12 cellular contexts compared by ENCODE assay signal in the genomic region with DNA sequence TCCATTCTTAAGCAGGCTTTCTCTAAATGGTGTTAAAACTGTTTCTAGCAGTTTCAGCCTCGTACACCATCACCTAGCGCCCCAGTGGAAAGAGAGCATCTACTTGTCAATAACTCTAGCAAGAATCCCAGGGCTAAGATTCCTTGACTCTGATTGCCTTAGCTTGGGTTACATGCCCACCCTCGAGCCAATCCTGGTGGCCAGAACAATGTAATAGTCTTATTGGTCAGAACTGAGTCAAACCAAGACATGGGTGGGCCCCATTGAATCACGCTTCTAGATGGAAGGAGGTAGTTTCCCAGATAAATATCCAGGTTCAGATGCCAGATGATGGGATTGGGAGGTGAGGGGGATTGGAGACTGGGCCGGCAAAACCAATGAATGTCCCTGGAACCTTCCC.
"Had no signal": no experiment of that assay in that cellular context is flagged by ENCODE, and none has a peak within 500 bp of the region (broad histone marks: within the 10 kb centered on the region; RNA-seq: fewer than 3 reads in every experiment).

No MANE protein-coding gene starts in this region.

- H3K36me3 ChIP-seq: left ventricle myocardium inferior, prostate gland had no signal

- DNase-seq: activated CD4-positive, CD25-positive, alpha-beta regulatory T cell treated with anti-CD3 and anti-CD28 coated beads, Interleukin-2, amount 50 U/mL, for 72 hours; activated naive CD8-positive, alpha-beta T cell treated with anti-CD3 and anti-CD28 coated beads, Interleukin-2, amount 50 U/mL, for 24 hours; dorsolateral prefrontal cortex; hippocampal formation; left ventricle myocardium inferior; right cardiac atrium; stimulated activated naive CD8-positive, alpha-beta T cell treated with anti-CD3 and anti-CD28 coated beads, Interleukin-15, amount 100 ng/mL, for 72 hours had no signal

- H3K9me3 ChIP-seq: prostate gland had no signal

- H3K4me3 ChIP-seq: dorsolateral prefrontal cortex, left ventricle myocardium inferior, prostate gland, smooth muscle cell had no signal

- H3K4me3 Mint-ChIP-seq: activated naive CD8-positive, alpha-beta T cell treated with anti-CD3 and anti-CD28 coated beads, Interleukin-2, amount 50 U/mL, for 24 hours; activated T-helper 1 cell treated with anti-CD3 and anti-CD28 coated beads, Interleukin-12 subunit alpha, Interleukin-12 subunit beta, Interleukin-2, Interleukin-4 antibody, amounts not matched to agents 30 ng/mL and 10 ng/mL and 1 ng/mL, durations not matched to agents 14 hours and 24 hours and 36 hours; natural killer cell treated with Interleukin-12 subunit alpha and Interleukin-12 subunit beta and Interleukin-15 and Interleukin-18, amount 100 ng/mL, for 72 hours; stimulated activated naive CD8-positive, alpha-beta T cell treated with anti-CD3 and anti-CD28 coated beads, Interleukin-15, amount 100 ng/mL, for 72 hours; type B pancreatic cell had no signal

- ATAC-seq: activated naive CD8-positive, alpha-beta T cell treated with anti-CD3 and anti-CD28 coated beads, Interleukin-2, amount 50 U/mL, for 24 hours; natural killer cell treated with Interleukin-12 subunit alpha and Interleukin-12 subunit beta and Interleukin-15 and Interleukin-18, amount 100 ng/mL, for 72 hours; right cardiac atrium; stimulated activated naive CD8-positive, alpha-beta T cell treated with anti-CD3 and anti-CD28 coated beads, Interleukin-15, amount 100 ng/mL, for 72 hours had no signal

- H3K9me3 Mint-ChIP-seq: activated naive CD8-positive, alpha-beta T cell treated with anti-CD3 and anti-CD28 coated beads, Interleukin-2, amount 50 U/mL, for 24 hours; natural killer cell treated with Interleukin-12 subunit alpha and Interleukin-12 subunit beta and Interleukin-15 and Interleukin-18, amount 100 ng/mL, for 72 hours; stimulated activated naive CD8-positive, alpha-beta T cell treated with anti-CD3 and anti-CD28 coated beads, Interleukin-15, amount 100 ng/mL, for 72 hours; type B pancreatic cell had no signal

- H3K36me3 Mint-ChIP-seq: natural killer cell treated with Interleukin-12 subunit alpha and Interleukin-12 subunit beta and Interleukin-15 and Interleukin-18, amount 100 ng/mL, for 72 hours; type B pancreatic cell had no signal

- H3K27ac Mint-ChIP-seq: activated naive CD8-positive, alpha-beta T cell treated with anti-CD3 and anti-CD28 coated beads, Interleukin-2, amount 50 U/mL, for 24 hours; activated T-helper 1 cell treated with anti-CD3 and anti-CD28 coated beads, Interleukin-12 subunit alpha, Interleukin-12 subunit beta, Interleukin-2, Interleukin-4 antibody, amounts not matched to agents 30 ng/mL and 10 ng/mL and 1 ng/mL, durations not matched to agents 14 hours and 24 hours and 36 hours; natural killer cell treated with Interleukin-12 subunit alpha and Interleukin-12 subunit beta and Interleukin-15 and Interleukin-18, amount 100 ng/mL, for 72 hours; stimulated activated naive CD8-positive, alpha-beta T cell treated with anti-CD3 and anti-CD28 coated beads, Interleukin-15, amount 100 ng/mL, for 72 hours; type B pancreatic cell had no signal

- H3K4me1 ChIP-seq: left ventricle myocardium inferior, prostate gland had no signal

- H3K27me3 Mint-ChIP-seq: activated naive CD8-positive, alpha-beta T cell treated with anti-CD3 and anti-CD28 coated beads, Interleukin-2, amount 50 U/mL, for 24 hours; stimulated activated naive CD8-positive, alpha-beta T cell treated with anti-CD3 and anti-CD28 coated beads, Interleukin-15, amount 100 ng/mL, for 72 hours had no signal

- H3K27ac ChIP-seq: dorsolateral prefrontal cortex, left ventricle myocardium inferior, prostate gland had no signal
